Comparison of ENCODE assay signal across 9 cellular contexts in the genomic region with DNA sequence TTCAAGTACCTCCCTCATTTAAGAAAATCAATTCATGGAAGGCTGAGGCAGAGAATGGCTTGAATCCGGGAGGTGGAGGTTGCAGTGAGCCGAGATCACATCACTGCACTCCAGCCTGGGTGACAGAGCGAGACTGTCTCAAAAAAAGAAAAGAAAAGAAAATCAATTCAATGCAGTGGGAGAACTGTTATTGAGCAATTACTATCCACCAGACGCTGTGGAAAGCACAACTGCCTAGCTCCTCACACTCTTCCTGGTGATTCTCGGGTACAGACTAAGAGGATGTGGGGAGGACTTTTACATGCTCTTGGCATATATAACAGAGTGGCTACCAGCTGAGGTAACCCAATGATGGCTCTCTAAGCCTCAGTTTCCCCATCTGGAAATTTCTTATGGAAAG. TPM values are rescaled to one million over a fixed set of nuclear protein-coding genes. Genes with fewer than 3 reads are reported as not detected.
DNase-seq lines count a peak whose midpoint lies in the region; ATAC-seq lines count a peak whose summit lies in the region.
"Had no signal": no experiment of that assay in that cellular context is flagged by ENCODE, and none has a peak within 500 bp of the region (broad histone marks: within the 10 kb centered on the region; RNA-seq: fewer than 3 reads in every experiment).

No MANE protein-coding gene starts in this region.

- 51% methylated on average over 5 of the region's 5 CpGs for WGBS in right cardiac atrium

- H3K4me3 Mint-ChIP-seq in activated T-helper 2 cell treated with anti-CD3 and anti-CD28 coated beads, Interferon-gamma antibody, Interleukin-2, Interleukin-4, amounts not matched to agents 10 μg/mL and 5 μg/mL and 100 μg/mL, durations not matched to agents 14 hours and 24 hours and 36 hours (ENCODE audit: low read depth), result peak overlapping the region; percentile 91

- ATAC-seq in right cardiac atrium, result no peak
- no peak for ATAC-seq in HG02571 (IDR thresholded peaks at IDR 0.05; ENCODE audit: unreplicated experiment)

- H3K27me3 ChIP-seq in right cardiac atrium (ENCODE audit: control insufficient read depth, insufficient read depth), result no peaks in the 10 kb centered on the region
- H3K27me3 ChIP-seq in mucosa of stomach (ENCODE audit: control insufficient read depth, insufficient read depth, low read length), result no peaks in the 10 kb centered on the region

- peaks cover 9% of the 10 kb centered on the region for H3K36me3 ChIP-seq in mucosa of stomach (ENCODE audit: control insufficient read depth, insufficient read depth, low read length)

- H3K9ac ChIP-seq in mucosa of stomach (ENCODE audit: low read length), result peak overlapping the region; percentile 90

- no peak overlapping the region for H3K4me3 ChIP-seq in right cardiac atrium (ENCODE audit: low read length)
- peak overlapping the region; percentile 25 for H3K4me3 ChIP-seq in mucosa of stomach (ENCODE audit: low read length)

- H3K36me3 Mint-ChIP-seq in activated T-helper 2 cell treated with anti-CD3 and anti-CD28 coated beads, Interferon-gamma antibody, Interleukin-2, Interleukin-4, amounts not matched to agents 10 μg/mL and 5 μg/mL and 100 μg/mL, durations not matched to agents 14 hours and 24 hours and 36 hours (ENCODE audit: low read depth), result peaks cover 40% of the 10 kb centered on the region

- peak overlapping the region; percentile 84 for H3K27ac ChIP-seq in right cardiac atrium (ENCODE audit: low read length)
- H3K27ac ChIP-seq: epithelial cell of prostate had no signal

- peaks cover 36% of the 10 kb centered on the region for H3K4me1 Mint-ChIP-seq in activated T-helper 2 cell treated with anti-CD3 and anti-CD28 coated beads, Interferon-gamma antibody, Interleukin-2, Interleukin-4, amounts not matched to agents 10 μg/mL and 5 μg/mL and 100 μg/mL, durations not matched to agents 14 hours and 24 hours and 36 hours (ENCODE audit: low read depth)

- H3K4me1 ChIP-seq in right cardiac atrium (ENCODE audit: control insufficient read depth, insufficient read depth, low read length) (no peaks in the 10 kb centered on the region), mucosa of stomach (ENCODE audit: control insufficient read depth, insufficient read depth, low read length) (peaks cover 18% of the 10 kb centered on the region)

- H3K9me3 ChIP-seq in right cardiac atrium (ENCODE audit: control insufficient read depth, low read length) (no peaks in the 10 kb centered on the region), mucosa of stomach (ENCODE audit: control insufficient read depth, low read length) (no peaks in the 10 kb centered on the region)

- H3K27me3 Mint-ChIP-seq in activated T-helper 2 cell treated with anti-CD3 and anti-CD28 coated beads, Interferon-gamma antibody, Interleukin-2, Interleukin-4, amounts not matched to agents 10 μg/mL and 5 μg/mL and 100 μg/mL, durations not matched to agents 14 hours and 24 hours and 36 hours (ENCODE audit: low read depth), result no peaks in the 10 kb centered on the region

- intact Hi-C loops in right cardiac atrium (cut with DNase I), result loop anchor here in 3 of 4 donors (5.0 to 10.0 kb wide), 3 partner anchors 123 to 515 kb away; no protein-coding TSS in a partner anchor
- intact Hi-C loops in cardiac septum (cut with DNase I), result loop anchor here (5.0 to 10.0 kb wide), 2 partner anchors 130 to 393 kb away; no protein-coding TSS in a partner anchor
- intact Hi-C loops in activated T-helper 2 cell treated with anti-CD3 and anti-CD28 coated beads, Interferon-gamma antibody, Interleukin-2, Interleukin-4, amounts not matched to agents 10 μg/mL and 5 μg/mL and 100 μg/mL, durations not matched to agents 14 hours and 24 hours and 36 hours (cut with micrococcal nuclease), result no loop called here

- no peak for DNase-seq in right cardiac atrium
- DNase-seq in cardiac septum (ENCODE audit: low spot score), result no peak
- no peak for DNase-seq in activated T-helper 2 cell treated with anti-CD3 and anti-CD28 coated beads, Interferon-gamma antibody, Interleukin-2, Interleukin-4, amounts not matched to agents 10 μg/mL and 5 μg/mL and 100 μg/mL, durations not matched to agents 14 hours and 24 hours and 36 hours (ENCODE audit: low spot score)
- no peak for DNase-seq in NCI-H146 treated with DMSO at 0.1 percent for 48 hours (lab: John Stamatoyannopoulos, UW; ENCODE audit: unreplicated experiment)
- DNase-seq in AG08396 (ENCODE audit: low spot score), result no peak
- no peak for DNase-seq in HuH-7 (ENCODE audit: low spot score)

- H3K9me3 Mint-ChIP-seq in activated T-helper 2 cell treated with anti-CD3 and anti-CD28 coated beads, Interferon-gamma antibody, Interleukin-2, Interleukin-4, amounts not matched to agents 10 μg/mL and 5 μg/mL and 100 μg/mL, durations not matched to agents 14 hours and 24 hours and 36 hours, result no peaks in the 10 kb centered on the region

- H3K27ac Mint-ChIP-seq in activated T-helper 2 cell treated with anti-CD3 and anti-CD28 coated beads, Interferon-gamma antibody, Interleukin-2, Interleukin-4, amounts not matched to agents 10 μg/mL and 5 μg/mL and 100 μg/mL, durations not matched to agents 14 hours and 24 hours and 36 hours, result peak overlapping the region; percentile 90

RNA-seq across cellular contexts. Expression of gene TMSB4X, which starts 2.7 kb away (rescaled TPM):
- total RNA-seq in right cardiac atrium (1,000 to 10,000 TPM; 1,054 to 1,542 (median 1,304) TPM), cardiac septum (921 TPM)
- polyA plus RNA-seq in right cardiac atrium, result 2,718 TPM
- 7,759 and 7,983 TPM in 2 replicates for total RNA-seq in activated T-helper 2 cell treated with anti-CD3 and anti-CD28 coated beads, Interferon-gamma antibody, Interleukin-2, Interleukin-4, amounts not matched to agents 10 μg/mL and 5 μg/mL and 100 μg/mL, durations not matched to agents 14 hours and 24 hours and 36 hours
